Comparison of ENCODE assay signal across 8 cellular contexts in genomic region chr12:21169878-21170472, GRCh38. TPM values are rescaled to one million over a fixed set of nuclear protein-coding genes. Genes with fewer than 3 reads are reported as not detected.
DNase-seq lines count a peak whose midpoint lies in the region; ATAC-seq and TF ChIP-seq lines count a peak whose summit lies in the region.

No MANE protein-coding gene starts in this region.

- H3K23me2 ChIP-seq in H9 (ENCODE audit: insufficient read length, low read depth, low read length, poor library complexity, severe bottlenecking): no peaks in the 10 kb centered on the region

- H4K8ac ChIP-seq in H9 (replicated peaks; ENCODE audit: insufficient read length, low read depth, low read length): no peak overlapping the region

- no peak overlapping the region for H3K4me3 ChIP-seq in left ventricle myocardium inferior
- H3K4me3 ChIP-seq in retinal pigment epithelial cell (ENCODE audit: low read length): no peak overlapping the region

- H2AK5ac ChIP-seq in H9 (ENCODE audit: insufficient read length, low read length): no peak overlapping the region

- no peak overlapping the region for H2BK15ac ChIP-seq in H9 (ENCODE audit: low read depth, low read length)

- TF ChIP-seq CTCF in left ventricle myocardium inferior (IDR thresholded peaks at IDR 0.05; ENCODE audit: borderline replicate concordance) (peak; percentile 49), H9 (conservative IDR thresholded peaks at IDR 0.05) (peak; percentile 93), retinal pigment epithelial cell (conservative IDR thresholded peaks at IDR 0.05; ENCODE audit: low read depth, low read length) (peak; percentile 83)

- H3K23ac ChIP-seq in H9 (ENCODE audit: insufficient read length, low read depth, low read length): no peak overlapping the region

- no peak overlapping the region for H3K14ac ChIP-seq in H9 (ENCODE audit: insufficient read depth, low read length)

- H3K4me2 ChIP-seq in H9 (ENCODE audit: insufficient read depth, insufficient read length, low read length): no peak overlapping the region

- H3K9me3 ChIP-seq in left ventricle myocardium inferior (replicated peaks) (peaks cover 23% of the 10 kb centered on the region), H9 (ENCODE audit: control insufficient read depth, low read depth, low read length) (no peaks in the 10 kb centered on the region)

- H4K20me1 ChIP-seq in H9 (ENCODE audit: control insufficient read depth, insufficient read depth, insufficient read length): no peaks in the 10 kb centered on the region

- no peaks in the 10 kb centered on the region; a peak in 1 of 5 replicates for H3K9me3 Mint-ChIP-seq in H9
- H3K9me3 Mint-ChIP-seq in activated T-helper 2 cell treated with anti-CD3 and anti-CD28 coated beads, Interferon-gamma antibody, Interleukin-2, Interleukin-4, amounts not matched to agents 10 μg/mL and 5 μg/mL and 100 μg/mL, durations not matched to agents 14 hours and 24 hours and 36 hours: no peaks in the 10 kb centered on the region

- no peak for ATAC-seq in Right ventricle myocardium superior (ENCODE audit: poor library complexity)

- no peaks in the 10 kb centered on the region for H3K36me3 Mint-ChIP-seq in H9 (ENCODE audit: insufficient read depth in 1 of 3, low read depth in 3 of 3)
- no peaks in the 10 kb centered on the region for H3K36me3 Mint-ChIP-seq in activated T-helper 2 cell treated with anti-CD3 and anti-CD28 coated beads, Interferon-gamma antibody, Interleukin-2, Interleukin-4, amounts not matched to agents 10 μg/mL and 5 μg/mL and 100 μg/mL, durations not matched to agents 14 hours and 24 hours and 36 hours (ENCODE audit: low read depth)

- H3K79me2 ChIP-seq in H9 (ENCODE audit: insufficient read depth, low read length): no peaks in the 10 kb centered on the region

- no peak overlapping the region for H3K18ac ChIP-seq in H9 (ENCODE audit: insufficient read length, low read depth, low read length)

- no peak overlapping the region for H3K4me3 Mint-ChIP-seq in H9
- no peak overlapping the region for H3K4me3 Mint-ChIP-seq in activated T-helper 2 cell treated with anti-CD3 and anti-CD28 coated beads, Interferon-gamma antibody, Interleukin-2, Interleukin-4, amounts not matched to agents 10 μg/mL and 5 μg/mL and 100 μg/mL, durations not matched to agents 14 hours and 24 hours and 36 hours (ENCODE audit: low read depth)

- no peak overlapping the region for H3K9ac ChIP-seq in H9 (ENCODE audit: extremely low read depth, insufficient read length, low read length)

- no peaks in the 10 kb centered on the region for H3K79me1 ChIP-seq in H9 (ENCODE audit: insufficient read depth, low read depth, low read length, poor library complexity, severe bottlenecking)

- H3K4me1 Mint-ChIP-seq in H9: peaks cover 6 to 17% of the 10 kb centered on the region in 2 experiments
- no peaks in the 10 kb centered on the region for H3K4me1 Mint-ChIP-seq in activated T-helper 2 cell treated with anti-CD3 and anti-CD28 coated beads, Interferon-gamma antibody, Interleukin-2, Interleukin-4, amounts not matched to agents 10 μg/mL and 5 μg/mL and 100 μg/mL, durations not matched to agents 14 hours and 24 hours and 36 hours (ENCODE audit: low read depth)

- H2BK120ac ChIP-seq in H9 (ENCODE audit: low read depth, low read length, poor library complexity, severe bottlenecking): no peak overlapping the region

- DNase-seq in left ventricle myocardium inferior: no peak
- no peak for DNase-seq in Right ventricle myocardium superior
- DNase-seq in H9: peak; percentile 87
- DNase-seq in NAMALWA (ENCODE audit: low spot score): peak; percentile 84
- DNase-seq in T1000 (lab: John Stamatoyannopoulos, UW): peak; percentile 9
- peak; percentile 4 for DNase-seq in fibroblast of gingiva (ENCODE audit: low read depth)
- DNase-seq in retinal pigment epithelial cell (ENCODE audit: low read depth): no peak
- no peak for DNase-seq in activated T-helper 2 cell treated with anti-CD3 and anti-CD28 coated beads, Interferon-gamma antibody, Interleukin-2, Interleukin-4, amounts not matched to agents 10 μg/mL and 5 μg/mL and 100 μg/mL, durations not matched to agents 14 hours and 24 hours and 36 hours (ENCODE audit: low spot score)

- no peak overlapping the region for H3T11ph ChIP-seq in H9 (ENCODE audit: low read length)

- H3K27me3 Mint-ChIP-seq in H9 (ENCODE audit: low read depth): no peaks in the 10 kb centered on the region
- no peaks in the 10 kb centered on the region for H3K27me3 Mint-ChIP-seq in activated T-helper 2 cell treated with anti-CD3 and anti-CD28 coated beads, Interferon-gamma antibody, Interleukin-2, Interleukin-4, amounts not matched to agents 10 μg/mL and 5 μg/mL and 100 μg/mL, durations not matched to agents 14 hours and 24 hours and 36 hours (ENCODE audit: low read depth)

- H3K27me3 ChIP-seq in left ventricle myocardium inferior (ENCODE audit: low read depth) (no peaks in the 10 kb centered on the region), H9 (ENCODE audit: insufficient read depth, low read length) (no peaks in the 10 kb centered on the region)

- H2BK20ac ChIP-seq in H9 (ENCODE audit: low read depth, low read length, poor library complexity, severe bottlenecking): no peak overlapping the region

- no peak overlapping the region for H3K56ac ChIP-seq in H9 (ENCODE audit: insufficient read length, low read depth, low read length)

- no peak overlapping the region for H2BK12ac ChIP-seq in H9 (ENCODE audit: insufficient read length, low read depth, low read length)

- H3K4ac ChIP-seq in H9 (ENCODE audit: low read depth, low read length): no peak overlapping the region

- H4K5ac ChIP-seq in H9 (ENCODE audit: insufficient read length, low read depth, low read length): no peak overlapping the region

- intact Hi-C loops in left ventricle myocardium inferior (cut with micrococcal nuclease) (no loop called here), Right ventricle myocardium superior (cut with DNase I) (no loop called here)
- intact Hi-C loops in activated T-helper 2 cell treated with anti-CD3 and anti-CD28 coated beads, Interferon-gamma antibody, Interleukin-2, Interleukin-4, amounts not matched to agents 10 μg/mL and 5 μg/mL and 100 μg/mL, durations not matched to agents 14 hours and 24 hours and 36 hours (cut with micrococcal nuclease): loop anchor here (1.0 to 2.0 kb wide), 2 partner anchors 224 to 523 kb away; no protein-coding TSS in a partner anchor

- no CpG with 5 or more reads among the region's 3 CpGs for WGBS in H9 (ENCODE audit: extremely low coverage, insufficient read length, low lambda C conversion rate)

- no peak overlapping the region for H3K27ac Mint-ChIP-seq in H9
- H3K27ac Mint-ChIP-seq in activated T-helper 2 cell treated with anti-CD3 and anti-CD28 coated beads, Interferon-gamma antibody, Interleukin-2, Interleukin-4, amounts not matched to agents 10 μg/mL and 5 μg/mL and 100 μg/mL, durations not matched to agents 14 hours and 24 hours and 36 hours: no peak overlapping the region

- no peak overlapping the region for H2BK5ac ChIP-seq in H9 (ENCODE audit: insufficient read length, low read length)

- H3K27ac ChIP-seq in left ventricle myocardium inferior (replicated peaks) (no peak overlapping the region), H9 (ENCODE audit: insufficient read length, low read depth, low read length) (no peak overlapping the region)

- H3K4me1 ChIP-seq in left ventricle myocardium inferior (no peaks in the 10 kb centered on the region), H9 (ENCODE audit: insufficient read depth, low read length) (no peaks in the 10 kb centered on the region)

- H2AFZ ChIP-seq in H9 (ENCODE audit: low read length): no peak overlapping the region

- H4K91ac ChIP-seq in H9 (ENCODE audit: insufficient read length, low read depth, low read length): no peak overlapping the region

- no peaks in the 10 kb centered on the region for H3K36me3 ChIP-seq in left ventricle myocardium inferior

RNA-seq across cellular contexts. Expression of gene SLCO1B1, which starts 39.0 kb away (rescaled TPM):
- not detected for total RNA-seq in left ventricle myocardium inferior
- not detected for total RNA-seq in Right ventricle myocardium superior
- total RNA-seq in H9 (2021): 0.09 and 0.31 TPM in 2 replicates
- not detected in 2 replicates for total RNA-seq in activated T-helper 2 cell treated with anti-CD3 and anti-CD28 coated beads, Interferon-gamma antibody, Interleukin-2, Interleukin-4, amounts not matched to agents 10 μg/mL and 5 μg/mL and 100 μg/mL, durations not matched to agents 14 hours and 24 hours and 36 hours

Comparison
In these comparisons a context has a peak if more than half of its experiments do, and no peak if none do; other contexts are left out.
1. DNase-seq: peak in H9 (single experiment), NAMALWA (single experiment), T1000 (single experiment) and fibroblast of gingiva (single experiment); none in left ventricle myocardium inferior (single experiment), Right ventricle myocardium superior (single experiment), retinal pigment epithelial cell (single experiment) and activated T-helper 2 cell treated with anti-CD3 and anti-CD28 coated beads, Interferon-gamma antibody, Interleukin-2, Interleukin-4, amounts not matched to agents 10 μg/mL and 5 μg/mL and 100 μg/mL, durations not matched to agents 14 hours and 24 hours and 36 hours (single experiment).
2. Peak in every context shown above with its lines, with median percentiles within 50 percentile points of each other: CTCF ChIP-seq.